In the genomic region with DNA sequence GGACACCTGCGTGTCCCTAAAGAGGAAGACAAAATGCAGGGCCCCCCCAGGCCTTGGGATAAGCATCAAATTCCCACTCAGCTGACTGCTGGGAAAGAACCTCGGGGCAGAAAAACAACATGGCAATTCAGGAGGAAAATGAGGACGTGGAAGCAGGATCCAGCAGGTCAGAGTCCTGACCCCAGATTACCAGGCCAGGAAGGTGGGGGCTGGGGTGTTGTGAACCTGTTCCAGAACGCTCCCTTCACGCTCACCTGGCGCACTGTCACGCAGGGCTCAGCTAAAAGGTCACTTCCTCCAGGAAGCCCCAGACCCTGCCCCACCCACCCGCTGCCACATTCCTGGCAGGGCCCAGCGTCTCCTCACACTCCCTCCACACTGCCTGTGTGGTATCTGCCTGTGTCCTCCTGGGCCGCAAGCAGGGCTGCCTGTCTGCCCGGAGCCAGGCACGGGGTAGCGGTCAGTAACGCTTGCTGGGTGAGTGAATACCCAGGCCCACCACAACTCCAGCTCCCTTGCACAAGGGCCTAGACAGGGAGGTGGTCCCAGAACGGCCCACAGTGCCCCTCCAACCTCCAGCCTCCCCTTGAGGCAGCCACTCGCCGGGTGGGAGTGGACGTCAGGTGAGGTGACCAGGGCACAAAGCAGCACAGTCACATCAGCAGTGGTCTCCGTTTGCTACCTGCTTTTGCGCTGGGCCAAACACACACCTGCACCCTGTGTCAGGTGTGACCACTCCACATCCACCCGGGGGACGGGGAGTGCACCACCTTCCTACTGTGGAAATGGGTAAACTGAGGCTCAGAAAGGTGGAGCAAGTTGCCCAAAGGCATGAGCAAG, we compare ENCODE assay signal across 13 cellular contexts. TPM values are rescaled to one million over a fixed set of nuclear protein-coding genes. Genes with fewer than 3 reads are reported as not detected.
DNase-seq lines count a peak whose midpoint lies in the region; ATAC-seq and TF ChIP-seq lines count a peak whose summit lies in the region.
"Had no signal": no experiment of that assay in that cellular context is flagged by ENCODE, and none has a peak within 500 bp of the region (broad histone marks: within the 10 kb centered on the region; RNA-seq: fewer than 3 reads in every experiment).

No MANE protein-coding gene starts in this region.

- TF ChIP-seq EP300 in suprapubic skin (IDR thresholded peaks at IDR 0.05) = no peak

- no peak overlapping the region for H3K27ac ChIP-seq in left ventricle myocardium inferior (replicated peaks)
- H3K27ac ChIP-seq in upper lobe of right lung = no peak overlapping the region
- no peak overlapping the region for H3K27ac ChIP-seq in suprapubic skin
- H3K27ac ChIP-seq: SJSA1 had no signal

- TF ChIP-seq POLR2A in suprapubic skin (IDR thresholded peaks at IDR 0.05) = no peak

- no peak for TF ChIP-seq CTCF in left ventricle myocardium inferior (IDR thresholded peaks at IDR 0.05; ENCODE audit: borderline replicate concordance)
- TF ChIP-seq CTCF in mucosa of descending colon (IDR thresholded peaks at IDR 0.05) = no peak
- no peak for TF ChIP-seq CTCF in upper lobe of right lung (IDR thresholded peaks at IDR 0.05)
- no peak for TF ChIP-seq CTCF in suprapubic skin (IDR thresholded peaks at IDR 0.05)

- H3K36me3 ChIP-seq in left ventricle myocardium inferior (no peaks in the 10 kb centered on the region), mucosa of descending colon (ENCODE audit: low read depth) (no peaks in the 10 kb centered on the region), upper lobe of right lung (no peaks in the 10 kb centered on the region), suprapubic skin (no peaks in the 10 kb centered on the region)

- DNase-seq in left cardiac atrium (peak; percentile 30), left ventricle myocardium inferior (no peak), dermis blood vessel endothelial cell (peak; percentile 33), mucosa of descending colon (peak; percentile 60 to 83 (median 75)), upper lobe of right lung (peak; percentile 53), suprapubic skin (ENCODE audit: low spot score in 2 of 2) (no peak)
- DNase-seq: activated CD8-positive, alpha-beta memory T cell treated with anti-CD3 and anti-CD28 coated beads for 24 hours; foreskin fibroblast; HFFc6; NCI-H446 had no signal

- H3K4me3 ChIP-seq in left ventricle myocardium inferior (no peak overlapping the region), mucosa of descending colon (no peak overlapping the region), upper lobe of right lung (no peak overlapping the region), suprapubic skin (no peak overlapping the region)
- H3K4me3 ChIP-seq: SJSA1 had no signal

- H3K9me3 ChIP-seq in left ventricle myocardium inferior (replicated peaks) = no peaks in the 10 kb centered on the region
- no peaks in the 10 kb centered on the region for H3K9me3 ChIP-seq in mucosa of descending colon
- no peaks in the 10 kb centered on the region for H3K9me3 ChIP-seq in upper lobe of right lung
- H3K9me3 ChIP-seq in suprapubic skin = no peaks in the 10 kb centered on the region
- H3K9me3 ChIP-seq: SJSA1 had no signal

- ATAC-seq in left cardiac atrium (no peak), mucosa of descending colon (peak; percentile 66), upper lobe of right lung (no peak), GM18519 (IDR thresholded peaks at IDR 0.05; ENCODE audit: low FRiP score, unreplicated experiment) (no peak), HG03439 (IDR thresholded peaks at IDR 0.05; ENCODE audit: unreplicated experiment) (no peak)

- H3K27me3 ChIP-seq in left ventricle myocardium inferior (ENCODE audit: low read depth) = no peaks in the 10 kb centered on the region
- no peaks in the 10 kb centered on the region for H3K27me3 ChIP-seq in upper lobe of right lung
- H3K27me3 ChIP-seq in suprapubic skin = no peaks in the 10 kb centered on the region
- H3K27me3 ChIP-seq: SJSA1 had no signal

- H3K4me1 ChIP-seq in left ventricle myocardium inferior (peaks cover 14% of the 10 kb centered on the region), mucosa of descending colon (ENCODE audit: low read depth) (peaks cover 32% of the 10 kb centered on the region), upper lobe of right lung (peaks cover 31% of the 10 kb centered on the region), suprapubic skin (peaks cover 12% of the 10 kb centered on the region)

- WGBS in suprapubic skin = 75% methylated on average over 5 of the region's 22 CpGs

- intact Hi-C loops in left cardiac atrium (cut with DNase I) = no loop called here
- intact Hi-C loops in left ventricle myocardium inferior (cut with micrococcal nuclease) = no loop called here
- intact Hi-C loops in mucosa of descending colon (cut with DNase I, micrococcal nuclease) = no loop called here
- intact Hi-C loops in upper lobe of right lung (cut with DNase I) = no loop called here

RNA-seq across cellular contexts. Expression of a gene that starts 18.1 kb away (rescaled TPM):
- total RNA-seq in left cardiac atrium = 1 to 10 TPM; 8.3 to 9.6 TPM
- 4.1 TPM for total RNA-seq in left ventricle myocardium inferior
- 19.6 and 22.7 TPM in 2 replicates for total RNA-seq in dermis blood vessel endothelial cell
- 10 to 100 TPM; 29.4 to 34.8 (median 34.5) TPM for total RNA-seq in mucosa of descending colon
- 34.6 TPM for total RNA-seq in upper lobe of right lung
- total RNA-seq in suprapubic skin = 10 to 100 TPM in 1 of 4 donors, 1 to 10 TPM in 3; 5.2 to 10.3 (median 6.4) TPM

RNA-seq across cellular contexts. Expression of a gene that starts 51.3 kb away (rescaled TPM):
- total RNA-seq in left cardiac atrium (1 to 10 TPM; 7.0 to 7.9 TPM), left ventricle myocardium inferior (5.7 TPM), dermis blood vessel endothelial cell (5.4 and 15.8 TPM in 2 replicates), mucosa of descending colon (10 to 100 TPM in 1 of 3 donors, 1 to 10 TPM in 2; 3.6 to 17.6 (median 4.9) TPM), upper lobe of right lung (10.7 TPM), suprapubic skin (10 to 100 TPM in 1 of 4 donors, 1 to 10 TPM in 3; 6.2 to 10.4 (median 9.5) TPM)

Comparison
In these comparisons a context has a peak if more than half of its experiments do, and no peak if none do; other contexts are left out.
1. DNase-seq: peak in left cardiac atrium (single experiment), dermis blood vessel endothelial cell (single experiment), mucosa of descending colon (3 of 3) and upper lobe of right lung (single experiment); none in left ventricle myocardium inferior (single experiment) and suprapubic skin (0 of 2).